Comparison of ENCODE assay signal across 1 cellular context in genomic region chr7:69967152-69967591, GRCh38.
TF ChIP-seq lines count a peak whose summit lies in the region.

No MANE protein-coding gene starts in this region.

TF ChIP-seq in HepG2, 621 proteins besides CTCF, POLR2A, EP300 and RAD21 (continued from another document):
- TF ChIP-seq UBTF (CRISPR knock-in tag; IDR thresholded peaks at IDR 0.05) (no peak), TFDP1 (CRISPR knock-in tag; IDR thresholded peaks at IDR 0.05; ENCODE audit: borderline replicate concordance) (no peak), NR1H2 (CRISPR knock-in tag; IDR thresholded peaks at IDR 0.05; ENCODE audit: borderline replicate concordance, low read depth) (no peak), U2AF2 (IDR thresholded peaks at IDR 0.05; ENCODE audit: low read depth, low read length) (no peak), CERS6 (CRISPR knock-in tag; IDR thresholded peaks at IDR 0.05) (no peak), FIP1L1 (IDR thresholded peaks at IDR 0.05; ENCODE audit: borderline replicate concordance, insufficient read depth, low read depth, low read length) (no peak), NCOA2 (CRISPR knock-in tag; IDR thresholded peaks at IDR 0.05) (no peak), BATF2 (CRISPR knock-in tag; IDR thresholded peaks at IDR 0.05) (no peak), TRAFD1 (CRISPR knock-in tag; IDR thresholded peaks at IDR 0.05; ENCODE audit: borderline replicate concordance) (no peak), MTF2 (CRISPR knock-in tag; IDR thresholded peaks at IDR 0.05; ENCODE audit: borderline replicate concordance) (no peak)
